8 cellular contexts compared by ENCODE assay signal in genomic region chr19:17289489-17289888, GRCh38. TPM values are rescaled to one million over a fixed set of nuclear protein-coding genes. Genes with fewer than 3 reads are reported as not detected.
A peak's percentile ranks its signal among the peaks of the same experiment; 100 is the strongest.
DNase-seq lines count a peak whose midpoint lies in the region; ATAC-seq, FAIRE-seq and TF ChIP-seq lines count a peak whose summit lies in the region.

No MANE protein-coding gene starts in this region.

- intact Hi-C loops in pancreas (cut with DNase I) (loop anchor here in 2 of 3 donors (10.0 kb wide), 1 partner anchor 225 kb away; no protein-coding TSS in a partner anchor), prostate gland (cut with DNase I) (no loop called here)

- no peak for FAIRE-seq in pancreas (lab: Jason Lieb, UNC)

- H3K4me3 ChIP-seq in HFF-Myc (replicated peaks; ENCODE audit: low read depth, low read length) (no peak overlapping the region), WERI-Rb-1 (ENCODE audit: low read depth, low read length) (no peak overlapping the region), pancreas (no peak overlapping the region), prostate gland (no peak overlapping the region)

- peak in 3 of 4 donors; percentile 28 to 55 (median 32) for ATAC-seq in pancreas
- no peak for ATAC-seq in GM18870 (IDR thresholded peaks at IDR 0.05; ENCODE audit: unreplicated experiment)

- no peaks in the 10 kb centered on the region for H3K27me3 ChIP-seq in WERI-Rb-1 (ENCODE audit: insufficient read depth, low read depth, severe bottlenecking)
- no peaks in the 10 kb centered on the region for H3K27me3 ChIP-seq in pancreas
- no peaks in the 10 kb centered on the region for H3K27me3 ChIP-seq in prostate gland (replicated peaks; ENCODE audit: insufficient read depth)

- in situ Hi-C loops in ACHN (cut with HindIII; ENCODE audit: low pct_ligation_motif_present, low pct_unique_long_range_greater_than_20kb, low sequenced_read_pairs), result no loop called here

- WGBS in pancreas, 2 donors, result 17 to 21% methylated on average over 22 of the region's 22 CpGs
- 20% methylated on average over 22 of the region's 22 CpGs for WGBS in prostate gland

- H3K4me1 ChIP-seq in pancreas (no peaks in the 10 kb centered on the region), prostate gland (replicated peaks) (no peaks in the 10 kb centered on the region)

- H3K9me3 ChIP-seq in WERI-Rb-1 (ENCODE audit: severe bottlenecking) (peaks cover 6% of the 10 kb centered on the region), pancreas (no peaks in the 10 kb centered on the region), prostate gland (no peaks in the 10 kb centered on the region)

- DNase-seq in AG08395 (ENCODE audit: low spot score) (peak; percentile 94), HFF-Myc (ENCODE audit: extremely low read depth, low read depth) (peak; percentile 57), WERI-Rb-1 (peak; percentile 55), fibroblast of the conjunctiva (ENCODE audit: low read depth) (peak; percentile 67), pancreas (peak in 4 of 6 donors; percentile 45 to 74 (median 60)), prostate gland (ENCODE audit: low spot score) (no peak), ACHN (no peak)

- H3K36me3 ChIP-seq in WERI-Rb-1 (peaks cover 22% of the 10 kb centered on the region), pancreas (no peaks in the 10 kb centered on the region), prostate gland (no peaks in the 10 kb centered on the region)

- H3K27ac ChIP-seq in WERI-Rb-1 (no peak overlapping the region), pancreas (no peak overlapping the region), prostate gland (no peak overlapping the region)

- TF ChIP-seq POLR2A in prostate gland (IDR thresholded peaks at IDR 0.05), result no peak

- no peak for TF ChIP-seq CTCF in HFF-Myc (IDR thresholded peaks at IDR 0.05; ENCODE audit: low read depth, low read length, missing control alignments)
- no peak for TF ChIP-seq CTCF in WERI-Rb-1 (IDR thresholded peaks at IDR 0.05; ENCODE audit: low read depth, low read length)
- TF ChIP-seq CTCF in pancreas (IDR thresholded peaks at IDR 0.05), result no peak
- peak in 1 of 4 experiments; percentile 24 for TF ChIP-seq CTCF in prostate gland (IDR thresholded peaks at IDR 0.05)

RNA-seq across cellular contexts. Expression of gene ANKLE1, which starts 7.8 kb away (rescaled TPM):
- total RNA-seq in pancreas (under 1 TPM in 5 of 6 donors, not detected in 1; 0.04 to 0.59 (median 0.12) TPM), prostate gland (1 to 10 TPM in 1 of 2 donors, under 1 TPM in 1; 0.64 to 1.2 TPM)
- under 1 TPM; 0.23 to 0.35 TPM for polyA plus RNA-seq in pancreas

RNA-seq across cellular contexts. Expression of gene ABHD8, which starts 13.7 kb away (rescaled TPM):
- total RNA-seq in pancreas, result 1 to 10 TPM; 5.2 to 8.6 (median 6.0) TPM
- polyA plus RNA-seq in pancreas, result 1 to 10 TPM; 8.5 TPM
- 10 to 100 TPM; 20.1 to 21.6 TPM for total RNA-seq in prostate gland

RNA-seq across cellular contexts. Expression of gene MRPL34, which starts 16.2 kb away (rescaled TPM):
- 10 to 100 TPM; 32.4 to 41.9 (median 37.1) TPM for total RNA-seq in pancreas
- 10 to 100 TPM; 42.9 to 78.1 TPM for polyA plus RNA-seq in pancreas
- 100 to 1,000 TPM; 157 to 169 TPM for total RNA-seq in prostate gland

RNA-seq across cellular contexts. Expression of gene DDA1, which starts 19.9 kb away (rescaled TPM):
- total RNA-seq in pancreas (10 to 100 TPM in 3 of 6 donors, 1 to 10 TPM in 3; 6.1 to 12.4 (median 9.3) TPM), prostate gland (10 to 100 TPM in 1 of 2 donors, 1 to 10 TPM in 1; 9.6 to 18.6 TPM)
- polyA plus RNA-seq in pancreas, result 10 to 100 TPM; 21.4 to 25.4 TPM

RNA-seq across cellular contexts. Expression of gene BABAM1, which starts 22.2 kb away (rescaled TPM):
- total RNA-seq in pancreas (10 to 100 TPM; 25.5 to 46.8 (median 31.8) TPM), prostate gland (10 to 100 TPM; 80.0 to 81.6 TPM)
- polyA plus RNA-seq in pancreas, result 10 to 100 TPM; 64.1 to 71.1 TPM

Comparison
In these comparisons a context has a peak if more than half of its experiments do, and no peak if none do; other contexts are left out.
1. DNase-seq: peak in AG08395 (single experiment), HFF-Myc (single experiment), WERI-Rb-1 (single experiment), fibroblast of the conjunctiva (single experiment) and pancreas (4 of 6); none in prostate gland (single experiment) and ACHN (single experiment).